ENCODE assay signal across 17 cellular contexts in genomic region chr3:52298147-52299098, GRCh38. TPM values are rescaled to one million over a fixed set of nuclear protein-coding genes. Genes with fewer than 3 reads are reported as not detected.
DNase-seq lines count a peak whose midpoint lies in the region; ATAC-seq and TF ChIP-seq lines count a peak whose summit lies in the region.
"Had no signal": no experiment of that assay in that cellular context is flagged by ENCODE, and none has a peak within 500 bp of the region (broad histone marks: within the 10 kb centered on the region; RNA-seq: fewer than 3 reads in every experiment).

No MANE protein-coding gene starts in this region.

- intact Hi-C loops in right cardiac atrium (cut with DNase I): no loop called here
- intact Hi-C loops in left cardiac atrium (cut with DNase I): no loop called here
- intact Hi-C loops in thyroid gland (cut with DNase I): no loop called here

- no peaks in the 10 kb centered on the region for H3K27me3 ChIP-seq in right cardiac atrium (ENCODE audit: control insufficient read depth, insufficient read depth)
- H3K27me3 ChIP-seq in ectodermal cell (ENCODE audit: control insufficient read depth, insufficient read depth, low read length, poor library complexity, severe bottlenecking): no peaks in the 10 kb centered on the region
- H3K27me3 ChIP-seq in thyroid gland: no peaks in the 10 kb centered on the region
- H3K27me3 ChIP-seq: heart left ventricle had no signal

- H3K36me3 ChIP-seq in ectodermal cell (ENCODE audit: control insufficient read depth, insufficient read depth, low read length): no peaks in the 10 kb centered on the region
- H3K36me3 ChIP-seq in mesodermal cell (ENCODE audit: control insufficient read depth, insufficient read depth, low read length): no peaks in the 10 kb centered on the region
- H3K36me3 ChIP-seq in thyroid gland: no peaks in the 10 kb centered on the region
- H3K36me3 ChIP-seq: SJCRH30 had no signal

- DNase-seq in right cardiac atrium (no peak), left cardiac atrium (no peak), thyroid gland (peak; percentile 40 to 51), AG20443 (ENCODE audit: low spot score) (no peak)
- DNase-seq in NK-92 treated with Interleukin-12 subunit alpha and Interleukin-12 subunit beta, amount 100 ng/mL, for 24 hours (lab: John Stamatoyannopoulos, UW): no peak
- DNase-seq: activated CD8-positive, alpha-beta memory T cell treated with anti-CD3 and anti-CD28 coated beads for 24 hours; activated naive CD4-positive, alpha-beta T cell treated with anti-CD3 and anti-CD28 coated beads, Interleukin-2, amount 50 U/mL, for 16 hours; DMS153; KBM-7; NCI-H1930; SJCRH30; stimulated activated CD8-positive, alpha-beta memory T cell treated with anti-CD3 and anti-CD28 coated beads, Interleukin-4, amount 100 ng/mL, for 48 hours had no signal

- no peak for TF ChIP-seq POLR2A in thyroid gland (IDR thresholded peaks at IDR 0.05)

- ATAC-seq in right cardiac atrium (peak; percentile 5 to 8), left cardiac atrium (no peak), HG03565 (IDR thresholded peaks at IDR 0.05; ENCODE audit: unreplicated experiment) (no peak)

- H3K9me3 ChIP-seq in right cardiac atrium (ENCODE audit: control insufficient read depth, low read length) (no peaks in the 10 kb centered on the region), ectodermal cell (ENCODE audit: control insufficient read depth, low read length) (no peaks in the 10 kb centered on the region), mesodermal cell (ENCODE audit: control insufficient read depth, low read length) (no peaks in the 10 kb centered on the region), thyroid gland (no peaks in the 10 kb centered on the region)
- H3K9me3 ChIP-seq: heart left ventricle, SJCRH30 had no signal

- H3K4me3 ChIP-seq in right cardiac atrium (ENCODE audit: low read length) (no peak overlapping the region), ectodermal cell (ENCODE audit: insufficient read depth, low read depth, low read length) (peak overlapping the region; percentile 32), mesodermal cell (ENCODE audit: extremely low read depth, insufficient read depth, low read length, poor library complexity, severe bottlenecking) (peak overlapping the region; percentile 22), thyroid gland (replicated peaks in 1 of 3) (no peak overlapping the region)
- H3K4me3 ChIP-seq: heart left ventricle, SJCRH30 had no signal

- TF ChIP-seq CTCF in thyroid gland (IDR thresholded peaks at IDR 0.05): no peak

- 32% methylated on average over 17 of the region's 17 CpGs for WGBS in right cardiac atrium
- 23 to 24% methylated on average over 17 of the region's 17 CpGs for WGBS in ectodermal cell, 2 experiments
- 20 to 29% methylated on average over 12 to 15 of the region's 17 CpGs for WGBS in mesodermal cell (ENCODE audit: insufficient coverage in 2 of 2), 2 experiments
- WGBS in thyroid gland, 2 donors: 16 to 20% methylated on average over 10 to 11 of the region's 17 CpGs

- H3K4me1 ChIP-seq in right cardiac atrium (ENCODE audit: control insufficient read depth, insufficient read depth, low read length) (peaks cover 6% of the 10 kb centered on the region), ectodermal cell (ENCODE audit: control insufficient read depth, insufficient read depth, low read length) (peaks cover 35% of the 10 kb centered on the region), mesodermal cell (ENCODE audit: control insufficient read depth, insufficient read depth, low read length, poor library complexity, severe bottlenecking) (peaks cover 29% of the 10 kb centered on the region), thyroid gland (peaks cover 6 to 24% of the 10 kb centered on the region in 2 donors)
- H3K4me1 ChIP-seq: parathyroid adenoma had no signal

- H3K27ac ChIP-seq in right cardiac atrium (ENCODE audit: low read length): no peak overlapping the region
- no peak overlapping the region for H3K27ac ChIP-seq in ectodermal cell (ENCODE audit: insufficient read depth, low read depth, low read length, poor library complexity, severe bottlenecking)
- peak overlapping the region; percentile 57 for H3K27ac ChIP-seq in mesodermal cell (ENCODE audit: low read depth, low read length, severe bottlenecking)
- H3K27ac ChIP-seq in thyroid gland: no peak overlapping the region
- H3K27ac ChIP-seq: parathyroid adenoma, SJCRH30 had no signal

RNA-seq across cellular contexts. Expression of gene GLYCTK, which starts 10.8 kb away (rescaled TPM):
- total RNA-seq in right cardiac atrium: 1 to 10 TPM; 4.2 to 7.5 (median 6.3) TPM
- 8.1 TPM for polyA plus RNA-seq in right cardiac atrium
- 10 to 100 TPM; 10.4 to 13.5 TPM for total RNA-seq in left cardiac atrium
- 3.9 TPM for polyA plus RNA-seq in ectodermal cell (2013, experiment 1 of 4)
- polyA plus RNA-seq in ectodermal cell (2013, experiment 2 of 4): 2.9 TPM
- polyA plus RNA-seq in ectodermal cell (2013, experiment 3 of 4): 3.9 TPM
- 3.9 TPM for polyA plus RNA-seq in ectodermal cell (2013, experiment 4 of 4)
- polyA plus RNA-seq in mesodermal cell (2013, experiment 1 of 2): 8.2 TPM
- polyA plus RNA-seq in mesodermal cell (2013, experiment 2 of 2): 6.3 TPM
- total RNA-seq in thyroid gland: 10 to 100 TPM in 3 of 4 donors, 1 to 10 TPM in 1; 8.9 to 20.3 (median 15.3) TPM

RNA-seq across cellular contexts. Expression of gene DNAH1, which starts 17.7 kb away (rescaled TPM):
- total RNA-seq in right cardiac atrium (1 to 10 TPM; 3.0 to 4.0 (median 3.7) TPM), left cardiac atrium (1 to 10 TPM; 3.3 to 4.4 TPM), thyroid gland (10 to 100 TPM in 1 of 4 donors, 1 to 10 TPM in 3; 4.6 to 14.2 (median 7.5) TPM)
- polyA plus RNA-seq in right cardiac atrium: 2.6 TPM
- polyA plus RNA-seq in ectodermal cell (2013, experiment 1 of 4): 1.6 TPM
- polyA plus RNA-seq in ectodermal cell (2013, experiment 2 of 4): 2.8 TPM
- 1.4 TPM for polyA plus RNA-seq in ectodermal cell (2013, experiment 3 of 4)
- 2.2 TPM for polyA plus RNA-seq in ectodermal cell (2013, experiment 4 of 4)
- 1.9 TPM for polyA plus RNA-seq in mesodermal cell (2013, experiment 1 of 2)
- 1.6 TPM for polyA plus RNA-seq in mesodermal cell (2013, experiment 2 of 2)

RNA-seq across cellular contexts. Expression of gene WDR82, which starts 20.0 kb away (rescaled TPM):
- total RNA-seq in right cardiac atrium (10 to 100 TPM; 61.0 to 65.5 (median 63.2) TPM), left cardiac atrium (10 to 100 TPM; 57.6 to 65.5 TPM), thyroid gland (10 to 100 TPM; 66.4 to 76.4 (median 72.2) TPM)
- polyA plus RNA-seq in right cardiac atrium: 36.9 TPM
- polyA plus RNA-seq in ectodermal cell (2013, experiment 1 of 4): 72.7 TPM
- 77.4 TPM for polyA plus RNA-seq in ectodermal cell (2013, experiment 2 of 4)
- polyA plus RNA-seq in ectodermal cell (2013, experiment 3 of 4): 58.3 TPM
- 62.3 TPM for polyA plus RNA-seq in ectodermal cell (2013, experiment 4 of 4)
- polyA plus RNA-seq in mesodermal cell (2013, experiment 1 of 2): 68.1 TPM
- 62.5 TPM for polyA plus RNA-seq in mesodermal cell (2013, experiment 2 of 2)

RNA-seq across cellular contexts. Expression of gene PPM1M, which starts 52.9 kb away (rescaled TPM):
- total RNA-seq in right cardiac atrium: 10 to 100 TPM; 11.3 to 16.3 (median 14.7) TPM
- polyA plus RNA-seq in right cardiac atrium: 9.5 TPM
- 10 to 100 TPM; 11.8 to 17.4 TPM for total RNA-seq in left cardiac atrium
- 7.9 TPM for polyA plus RNA-seq in ectodermal cell (2013, experiment 1 of 4)
- 5.7 TPM for polyA plus RNA-seq in ectodermal cell (2013, experiment 2 of 4)
- 4.7 TPM for polyA plus RNA-seq in ectodermal cell (2013, experiment 3 of 4)
- 6.0 TPM for polyA plus RNA-seq in ectodermal cell (2013, experiment 4 of 4)
- polyA plus RNA-seq in mesodermal cell (2013, experiment 1 of 2): 8.4 TPM
- polyA plus RNA-seq in mesodermal cell (2013, experiment 2 of 2): 7.7 TPM
- total RNA-seq in thyroid gland: 10 to 100 TPM; 15.8 to 22.8 (median 18.0) TPM

RNA-seq across cellular contexts. Expression of gene TWF2, which starts 59.5 kb away (rescaled TPM):
- total RNA-seq in right cardiac atrium: 10 to 100 TPM; 32.0 to 70.0 (median 45.0) TPM
- polyA plus RNA-seq in right cardiac atrium: 56.5 TPM
- 10 to 100 TPM; 45.9 to 51.7 TPM for total RNA-seq in left cardiac atrium
- 30.8 TPM for polyA plus RNA-seq in ectodermal cell (2013, experiment 1 of 4)
- 30.2 TPM for polyA plus RNA-seq in ectodermal cell (2013, experiment 2 of 4)
- 26.3 TPM for polyA plus RNA-seq in ectodermal cell (2013, experiment 3 of 4)
- polyA plus RNA-seq in ectodermal cell (2013, experiment 4 of 4): 28.1 TPM
- polyA plus RNA-seq in mesodermal cell (2013, experiment 1 of 2): 75.3 TPM
- polyA plus RNA-seq in mesodermal cell (2013, experiment 2 of 2): 61.3 TPM
- 10 to 100 TPM; 28.3 to 61.1 (median 50.4) TPM for total RNA-seq in thyroid gland

Comparison
In these comparisons a context has a peak if more than half of its experiments do, and no peak if none do; other contexts are left out.
1. ATAC-seq: peak in right cardiac atrium (2 of 2); none in left cardiac atrium (0 of 2) and HG03565 (single experiment).
2. DNase-seq: peak in thyroid gland (2 of 2); none in right cardiac atrium (0 of 3), left cardiac atrium (single experiment), AG20443 (single experiment) and NK-92 treated with Interleukin-12 subunit alpha and Interleukin-12 subunit beta, amount 100 ng/mL, for 24 hours (single experiment).
3. H3K4me3 ChIP-seq: peak in ectodermal cell (single experiment) and mesodermal cell (single experiment); none in right cardiac atrium (single experiment) and thyroid gland (0 of 3).